1 cellular context compared by ENCODE assay signal in genomic region chr9:128428644-128429504, GRCh38.
A peak's percentile ranks its signal among the peaks of the same experiment; 100 is the strongest.
TF ChIP-seq lines count a peak whose summit lies in the region.

No MANE protein-coding gene starts in this region.

TF ChIP-seq in K562, 482 proteins besides CTCF, POLR2A, EP300 and RAD21 (continued from another document and continues in another):
- TF ChIP-seq, protein P1, sequence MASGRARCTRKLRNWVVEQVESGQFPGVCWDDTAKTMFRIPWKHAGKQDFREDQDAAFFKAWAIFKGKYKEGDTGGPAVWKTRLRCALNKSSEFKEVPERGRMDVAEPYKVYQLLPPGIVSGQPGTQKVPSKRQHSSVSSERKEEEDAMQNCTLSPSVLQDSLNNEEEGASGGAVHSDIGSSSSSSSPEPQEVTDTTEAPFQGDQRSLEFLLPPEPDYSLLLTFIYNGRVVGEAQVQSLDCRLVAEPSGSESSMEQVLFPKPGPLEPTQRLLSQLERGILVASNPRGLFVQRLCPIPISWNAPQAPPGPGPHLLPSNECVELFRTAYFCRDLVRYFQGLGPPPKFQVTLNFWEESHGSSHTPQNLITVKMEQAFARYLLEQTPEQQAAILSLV (tag; IDR thresholded peaks at IDR 0.05): no peak
- TF ChIP-seq, protein P2, sequence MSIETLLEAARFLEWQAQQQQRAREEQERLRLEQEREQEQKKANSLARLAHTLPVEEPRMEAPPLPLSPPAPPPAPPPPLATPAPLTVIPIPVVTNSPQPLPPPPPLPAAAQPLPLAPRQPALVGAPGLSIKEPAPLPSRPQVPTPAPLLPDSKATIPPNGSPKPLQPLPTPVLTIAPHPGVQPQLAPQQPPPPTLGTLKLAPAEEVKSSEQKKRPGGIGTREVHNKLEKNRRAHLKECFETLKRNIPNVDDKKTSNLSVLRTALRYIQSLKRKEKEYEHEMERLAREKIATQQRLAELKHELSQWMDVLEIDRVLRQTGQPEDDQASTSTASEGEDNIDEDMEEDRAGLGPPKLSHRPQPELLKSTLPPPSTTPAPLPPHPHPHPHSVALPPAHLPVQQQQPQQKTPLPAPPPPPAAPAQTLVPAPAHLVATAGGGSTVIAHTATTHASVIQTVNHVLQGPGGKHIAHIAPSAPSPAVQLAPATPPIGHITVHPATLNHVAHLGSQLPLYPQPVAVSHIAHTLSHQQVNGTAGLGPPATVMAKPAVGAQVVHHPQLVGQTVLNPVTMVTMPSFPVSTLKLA (conservative IDR thresholded peaks at IDR 0.05): peak; percentile 63 to 83; a peak in 3 of 4 replicates
- TF ChIP-seq SMC3 (conservative IDR thresholded peaks at IDR 0.05; ENCODE audit: insufficient read depth, low read depth, low read length) (no peak), ZBTB7A (IDR thresholded peaks at IDR 0.05; ENCODE audit: borderline replicate concordance, control insufficient read depth, low read depth, low read length) (peak; percentile 44; the same call in 1 of the 2 replicates), ZBTB26 (CRISPR knock-in tag; IDR thresholded peaks at IDR 0.05) (no peak), RNF2 (IDR thresholded peaks at IDR 0.05) (peak; percentile 86), GATA2 (CRISPR knock-in tag; IDR thresholded peaks at IDR 0.05) (peak; percentile 80), BCL6 (CRISPR knock-in tag; IDR thresholded peaks at IDR 0.05) (no peak), ZNF124 (CRISPR knock-in tag; IDR thresholded peaks at IDR 0.05) (no peak), ZMIZ1 (IDR thresholded peaks at IDR 0.05; ENCODE audit: low read depth in 2 of 2, low read length in 2 of 2) (no peak), NEUROD1 (IDR thresholded peaks at IDR 0.05; ENCODE audit: borderline replicate concordance, low read depth, low read length, partially characterized antibody) (no peak), TRIM25 (IDR thresholded peaks at IDR 0.05; ENCODE audit: borderline replicate concordance) (no peak), ZNF140 (CRISPR knock-in tag; IDR thresholded peaks at IDR 0.05) (no peak), FIP1L1 (IDR thresholded peaks at IDR 0.05; ENCODE audit: low read depth, low read length, poor library complexity, severe bottlenecking) (no peak), ZNF655 (CRISPR knock-in tag; IDR thresholded peaks at IDR 0.05) (no peak), FOXJ3 (CRISPR knock-in tag; IDR thresholded peaks at IDR 0.05) (no peak), HEY1 (CRISPR knock-in tag; IDR thresholded peaks at IDR 0.05; ENCODE audit: borderline replicate concordance) (no peak), POU5F1 (IDR thresholded peaks at IDR 0.05; ENCODE audit: borderline replicate concordance, low read depth, low read length, partially characterized antibody) (no peak), VEZF1 (CRISPR knock-in tag; IDR thresholded peaks at IDR 0.05) (peak; percentile 89), GTF2F1 (IDR thresholded peaks at IDR 0.05; ENCODE audit: low read depth, low read length) (no peak), SAFB (IDR thresholded peaks at IDR 0.05; ENCODE audit: borderline replicate concordance, low read depth, low read length) (no peak), CHCHD3 (CRISPR knock-in tag; IDR thresholded peaks at IDR 0.05) (no peak), TAL1 (IDR thresholded peaks at IDR 0.05) (no peak; the same call in 1 of the 2 replicates), TOE1 (IDR thresholded peaks at IDR 0.05; ENCODE audit: borderline replicate concordance) (peak; percentile 76), TOE1 (CRISPR knock-in tag; IDR thresholded peaks at IDR 0.05; ENCODE audit: borderline replicate concordance, low read depth) (no peak), SIN3B (IDR thresholded peaks at IDR 0.05; ENCODE audit: low read depth) (no peak), KLF13 (tag; IDR thresholded peaks at IDR 0.05; ENCODE audit: borderline replicate concordance, low read depth) (0 out of 2 replicates have a peak, but pooled peaks have one; percentile 15), CREB1 (IDR thresholded peaks at IDR 0.05) (peak; percentile 33; the same call in 1 of the 2 replicates), CREB1 (CRISPR knock-in tag; IDR thresholded peaks at IDR 0.05) (peak; percentile 41; the same call in 1 of the 2 replicates), KAT8 (IDR thresholded peaks at IDR 0.05; ENCODE audit: low read depth) (no peak), ZKSCAN8 (CRISPR knock-in tag; IDR thresholded peaks at IDR 0.05) (no peak; the same call in 1 of the 2 replicates), MAFF (IDR thresholded peaks at IDR 0.05; ENCODE audit: low read length) (no peak), DPF2 (IDR thresholded peaks at IDR 0.05) (peak; percentile 50), KAT7 (CRISPR knock-in tag; IDR thresholded peaks at IDR 0.05; ENCODE audit: borderline replicate concordance) (no peak), ZNF76 (CRISPR knock-in tag; IDR thresholded peaks at IDR 0.05; ENCODE audit: borderline replicate concordance) (no peak), NR2F6 (CRISPR knock-in tag; IDR thresholded peaks at IDR 0.05) (no peak), FOXP4 (CRISPR knock-in tag; IDR thresholded peaks at IDR 0.05; ENCODE audit: borderline replicate concordance) (peak; percentile 94), HNRNPH1 (optimal IDR thresholded peaks at IDR 0.05; ENCODE audit: low read depth, low read length) (no peak), ZNF324 (CRISPR knock-in tag; IDR thresholded peaks at IDR 0.05) (no peak), JUN (IDR thresholded peaks at IDR 0.05; ENCODE audit: borderline replicate concordance, low read depth, low read length) (no peak), JUN (CRISPR knock-in tag; IDR thresholded peaks at IDR 0.05; ENCODE audit: borderline replicate concordance) (no peak), OTX1 (CRISPR knock-in tag; IDR thresholded peaks at IDR 0.05) (no peak; the same call in 1 of the 2 replicates)
- TF ChIP-seq, protein P3, sequence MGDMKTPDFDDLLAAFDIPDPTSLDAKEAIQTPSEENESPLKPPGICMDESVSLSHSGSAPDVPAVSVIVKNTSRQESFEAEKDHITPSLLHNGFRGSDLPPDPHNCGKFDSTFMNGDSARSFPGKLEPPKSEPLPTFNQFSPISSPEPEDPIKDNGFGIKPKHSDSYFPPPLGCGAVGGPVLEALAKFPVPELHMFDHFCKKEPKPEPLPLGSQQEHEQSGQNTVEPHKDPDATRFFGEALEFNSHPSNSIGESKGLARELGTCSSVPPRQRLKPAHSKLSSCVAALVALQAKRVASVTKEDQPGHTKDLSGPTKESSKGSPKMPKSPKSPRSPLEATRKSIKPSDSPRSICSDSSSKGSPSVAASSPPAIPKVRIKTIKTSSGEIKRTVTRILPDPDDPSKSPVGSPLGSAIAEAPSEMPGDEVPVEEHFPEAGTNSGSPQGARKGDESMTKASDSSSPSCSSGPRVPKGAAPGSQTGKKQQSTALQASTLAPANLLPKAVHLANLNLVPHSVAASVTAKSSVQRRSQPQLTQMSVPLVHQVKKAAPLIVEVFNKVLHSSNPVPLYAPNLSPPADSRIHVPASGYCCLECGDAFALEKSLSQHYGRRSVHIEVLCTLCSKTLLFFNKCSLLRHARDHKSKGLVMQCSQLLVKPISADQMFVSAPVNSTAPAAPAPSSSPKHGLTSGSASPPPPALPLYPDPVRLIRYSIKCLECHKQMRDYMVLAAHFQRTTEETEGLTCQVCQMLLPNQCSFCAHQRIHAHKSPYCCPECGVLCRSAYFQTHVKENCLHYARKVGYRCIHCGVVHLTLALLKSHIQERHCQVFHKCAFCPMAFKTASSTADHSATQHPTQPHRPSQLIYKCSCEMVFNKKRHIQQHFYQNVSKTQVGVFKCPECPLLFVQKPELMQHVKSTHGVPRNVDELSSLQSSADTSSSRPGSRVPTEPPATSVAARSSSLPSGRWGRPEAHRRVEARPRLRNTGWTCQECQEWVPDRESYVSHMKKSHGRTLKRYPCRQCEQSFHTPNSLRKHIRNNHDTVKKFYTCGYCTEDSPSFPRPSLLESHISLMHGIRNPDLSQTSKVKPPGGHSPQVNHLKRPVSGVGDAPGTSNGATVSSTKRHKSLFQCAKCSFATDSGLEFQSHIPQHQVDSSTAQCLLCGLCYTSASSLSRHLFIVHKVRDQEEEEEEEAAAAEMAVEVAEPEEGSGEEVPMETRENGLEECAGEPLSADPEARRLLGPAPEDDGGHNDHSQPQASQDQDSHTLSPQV (IDR thresholded peaks at IDR 0.05): peak; percentile 96
- TF ChIP-seq, protein P4, sequence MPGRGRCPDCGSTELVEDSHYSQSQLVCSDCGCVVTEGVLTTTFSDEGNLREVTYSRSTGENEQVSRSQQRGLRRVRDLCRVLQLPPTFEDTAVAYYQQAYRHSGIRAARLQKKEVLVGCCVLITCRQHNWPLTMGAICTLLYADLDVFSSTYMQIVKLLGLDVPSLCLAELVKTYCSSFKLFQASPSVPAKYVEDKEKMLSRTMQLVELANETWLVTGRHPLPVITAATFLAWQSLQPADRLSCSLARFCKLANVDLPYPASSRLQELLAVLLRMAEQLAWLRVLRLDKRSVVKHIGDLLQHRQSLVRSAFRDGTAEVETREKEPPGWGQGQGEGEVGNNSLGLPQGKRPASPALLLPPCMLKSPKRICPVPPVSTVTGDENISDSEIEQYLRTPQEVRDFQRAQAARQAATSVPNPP (IDR thresholded peaks at IDR 0.05; ENCODE audit: borderline replicate concordance, insufficient read depth, insufficient read length): no peak
